ENCODE assay signal across 26 cellular contexts in genomic region chr15:93107646-93108045, GRCh38. TPM values are rescaled to one million over a fixed set of nuclear protein-coding genes. Genes with fewer than 3 reads are reported as not detected.
"Had no signal": no experiment of that assay in that cellular context is flagged by ENCODE, and none has a peak within 500 bp of the region (broad histone marks: within the 10 kb centered on the region; RNA-seq: fewer than 3 reads in every experiment).

No MANE protein-coding gene starts in this region.

- H3K36me3 ChIP-seq: esophagus muscularis mucosa, gastroesophageal sphincter, heart left ventricle, left ventricle myocardium inferior, lower lobe of right lung had no signal

- H3K27me3 ChIP-seq: foreskin keratinocyte had no signal

- DNase-seq: dermis blood vessel endothelial cell; dorsolateral prefrontal cortex; effector CD4-positive, alpha-beta T cell; effector memory CD4-positive, alpha-beta T cell; foreskin keratinocyte; heart left ventricle; hypothalamus; immature natural killer cell; islet precursor cell; kidney; kidney glomerular epithelial cell; left colon; left ventricle myocardium inferior; lower lobe of right lung; mesenchymal stem cell; mucosa of descending colon; naive B cell had no signal

- H2AFZ ChIP-seq: hepatocyte had no signal

- H3K4me1 Mint-ChIP-seq: mesothelial cell of epicardium had no signal

- H3K36me3 Mint-ChIP-seq: immature natural killer cell, mesothelial cell of epicardium, naive B cell had no signal

- H3K9me3 ChIP-seq: lower lobe of right lung, mucosa of descending colon had no signal

- FAIRE-seq: endothelial cell of umbilical vein, frontal cortex, kidney had no signal

- H3K4me3 Mint-ChIP-seq: mesothelial cell of epicardium, naive B cell had no signal

- H3K4me2 ChIP-seq: hepatocyte had no signal

- ATAC-seq: foreskin keratinocyte, gastroesophageal sphincter, heart left ventricle, left colon, left lobe of liver, lower lobe of right lung, mucosa of descending colon had no signal

- H3K4me1 ChIP-seq: esophagus muscularis mucosa, foreskin keratinocyte, gastroesophageal sphincter, heart left ventricle, lower lobe of right lung had no signal

- H3K27ac ChIP-seq: coronary artery, dorsolateral prefrontal cortex, esophagus muscularis mucosa, foreskin keratinocyte, gastroesophageal sphincter, heart left ventricle, hepatocyte, left ventricle myocardium inferior, lower lobe of right lung had no signal

- H3K4me3 ChIP-seq: coronary artery, dorsolateral prefrontal cortex, esophagus muscularis mucosa, gastroesophageal sphincter, heart left ventricle, hepatocyte, left ventricle myocardium inferior, lower lobe of right lung, mucosa of descending colon had no signal

- H3K27ac Mint-ChIP-seq: immature natural killer cell, mesothelial cell of epicardium, naive B cell had no signal

RNA-seq across cellular contexts. Expression of gene RGMA, which starts 18.6 kb away (rescaled TPM):
- total RNA-seq: fibroblast of villous mesenchyme had no signal
- polyA plus RNA-seq: immature natural killer cell had no signal
